ENCODE assay signal across 7 cellular contexts in genomic region chr2:104518256-104518655, GRCh38.
"Had no signal": no experiment of that assay in that cellular context is flagged by ENCODE, and none has a peak within 500 bp of the region (broad histone marks: within the 10 kb centered on the region; RNA-seq: fewer than 3 reads in every experiment).

No MANE protein-coding gene starts in this region.

- DNase-seq: GDM1, GF-D8 had no signal

- FAIRE-seq: G401.6, GM12878, GM12891, GM18507, GM19239 had no signal

- H3K4me3 ChIP-seq: GM12878 had no signal
